Comparison of ENCODE assay signal across 15 cellular contexts in the genomic region with DNA sequence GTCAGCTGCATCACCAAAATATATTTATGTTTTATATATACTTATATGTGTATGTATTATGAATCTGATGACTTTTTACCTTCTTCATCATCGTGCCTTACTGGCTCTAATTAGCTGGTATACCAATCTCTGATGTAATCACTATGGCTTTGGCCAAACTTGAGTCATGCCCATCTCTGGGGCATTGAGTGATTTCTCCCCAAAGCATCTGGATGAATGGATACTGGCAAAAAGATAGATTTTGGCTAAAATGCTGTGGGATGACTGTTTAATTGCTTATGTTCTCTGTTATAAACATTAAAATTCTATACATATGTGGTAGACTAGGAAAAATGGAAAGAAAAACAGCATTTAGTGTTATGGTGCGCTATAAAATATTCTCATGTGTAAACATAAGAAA.
"Had no signal": no experiment of that assay in that cellular context is flagged by ENCODE, and none has a peak within 500 bp of the region (broad histone marks: within the 10 kb centered on the region; RNA-seq: fewer than 3 reads in every experiment).

No MANE protein-coding gene starts in this region.

- H3K27me3 ChIP-seq: tibial artery had no signal

- H3K9ac ChIP-seq: parathyroid adenoma had no signal

- H3K4me3 ChIP-seq: lung, tibial artery had no signal

- H3K36me3 ChIP-seq: tibial artery had no signal

- H3K9me3 ChIP-seq: tibial artery had no signal

- FAIRE-seq: islet of Langerhans, urothelium cell line had no signal

- DNase-seq: activated CD4-positive, alpha-beta T cell treated with anti-CD3 and anti-CD28 coated beads, Interleukin-2, amount 50 U/mL, for 48 hours; activated naive CD4-positive, alpha-beta T cell treated with anti-CD3 and anti-CD28 coated beads, Interleukin-2, amount 10 ng/mL, durations not matched to agents 7 days and 5 days; activated T-cell treated with anti-CD3 and anti-CD28 coated beads, Interleukin-2, amount 50 U/mL, for 1 hour; dermis blood vessel endothelial cell; effector memory CD8-positive, alpha-beta T cell; naive B cell; stimulated activated CD4-positive, alpha-beta T cell treated with anti-CD3 and anti-CD28 coated beads, Interleukin-12 subunit alpha, Interleukin-12 subunit beta, amount 100 ng/mL, for 4 hours; stimulated activated CD4-positive, alpha-beta T cell treated with anti-CD3 and anti-CD28 coated beads, Interleukin-2, amount 100 ng/mL, for 24 hours; T-helper 9 cell; tibial artery had no signal

- H3K4me1 ChIP-seq: parathyroid adenoma had no signal

- H2AFZ ChIP-seq: parathyroid adenoma had no signal

- H3K79me2 ChIP-seq: parathyroid adenoma had no signal

- H3K27ac ChIP-seq: parathyroid adenoma, tibial artery, VCaP had no signal
